Comparison of ENCODE assay signal across 36 cellular contexts in the genomic region with DNA sequence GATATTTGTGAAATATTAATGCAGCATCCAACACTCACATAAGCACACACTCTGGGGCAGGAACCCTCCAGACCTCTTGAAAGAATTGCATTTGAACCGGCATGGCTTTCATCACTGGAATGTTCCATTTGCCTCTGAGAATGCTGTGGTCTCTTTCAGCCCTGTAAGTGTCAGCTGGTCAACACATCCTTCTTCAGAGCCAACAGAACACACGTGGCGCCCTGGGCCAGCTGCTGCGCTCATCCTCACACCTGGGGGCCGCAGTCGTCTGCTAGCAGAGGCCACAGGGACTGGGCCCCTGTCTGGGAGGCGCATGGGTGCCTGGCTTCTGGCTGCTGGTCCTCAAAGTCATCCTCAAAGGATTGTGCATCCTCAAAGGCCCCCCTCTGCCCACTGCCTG.
DNase-seq lines count a peak whose midpoint lies in the region; ATAC-seq, FAIRE-seq and TF ChIP-seq lines count a peak whose summit lies in the region.
"Had no signal": no experiment of that assay in that cellular context is flagged by ENCODE, and none has a peak within 500 bp of the region (broad histone marks: within the 10 kb centered on the region; RNA-seq: fewer than 3 reads in every experiment).

No MANE protein-coding gene starts in this region.

- TF ChIP-seq CTCF in right lobe of liver (IDR thresholded peaks at IDR 0.05) (no peak), HepG2 (CRISPR knock-in tag; IDR thresholded peaks at IDR 0.05) (no peak), endothelial cell of umbilical vein (IDR thresholded peaks at IDR 0.05; ENCODE audit: extremely low read depth in 1 of 2, insufficient read depth in 1 of 2, low read depth in 1 of 2, low read length in 2 of 2) (no peak), neutrophil (IDR thresholded peaks at IDR 0.05) (no peak), sigmoid colon (IDR thresholded peaks at IDR 0.05) (no peak)
- TF ChIP-seq CTCF in CD8-positive, alpha-beta T cell (IDR thresholded peaks at IDR 0.05): no peak

- no peak for ATAC-seq in right lobe of liver
- ATAC-seq in HepG2: no peak
- ATAC-seq in CD8-positive, alpha-beta T cell: no peak
- ATAC-seq in activated T-cell treated with anti-CD3 and anti-CD28 coated beads, Interleukin-2, amount 50 U/mL, for 4 hours: no peak
- ATAC-seq: sciatic nerve had no signal

- no peaks in the 10 kb centered on the region for H3K9me3 Mint-ChIP-seq in CD8-positive, alpha-beta T cell
- H3K9me3 Mint-ChIP-seq in activated T-cell treated with anti-CD3 and anti-CD28 coated beads, Interleukin-2, amount 50 U/mL, for 4 hours: no peaks in the 10 kb centered on the region
- H3K9me3 Mint-ChIP-seq: activated CD4-positive, alpha-beta memory T cell treated with anti-CD3 and anti-CD28 coated beads for 36 hours; activated naive CD4-positive, alpha-beta T cell treated with anti-CD3 and anti-CD28 coated beads, Interleukin-2, amount 10 ng/mL, durations not matched to agents 7 days and 5 days; activated T-helper 17 cell treated with anti-CD3 and anti-CD28 coated beads, Interleukin-2, amount 50 U/mL, for 72 hours; CD8-positive, alpha-beta memory T cell; stimulated activated memory B cell treated with anti-CD40 and anti-IgM and Interleukin-4, amounts not matched to agents 10 μg/mL and 1 μg/mL and 100 μg/mL, for 72 hours; T-helper 1 cell treated with Interleukin-12 subunit alpha and Interleukin-12 subunit beta and Interleukin-4 antibody, amounts not matched to agents 30 μg/mL and 1 μg/mL, for 36 hours had no signal

- FAIRE-seq in HepG2 (lab: Jason Lieb, UNC) (no peak), endothelial cell of umbilical vein (lab: Jason Lieb, UNC) (peak; percentile 64)
- FAIRE-seq: colon, H54, HTR-8/SVneo had no signal

- H3K9me3 ChIP-seq in right lobe of liver (no peaks in the 10 kb centered on the region), HepG2 (ENCODE audit: low read length) (no peaks in the 10 kb centered on the region), endothelial cell of umbilical vein (replicated peaks; ENCODE audit: control insufficient read depth, insufficient read depth, low read length) (no peaks in the 10 kb centered on the region), neutrophil (no peaks in the 10 kb centered on the region), sigmoid colon (no peaks in the 10 kb centered on the region)
- no peaks in the 10 kb centered on the region for H3K9me3 ChIP-seq in CD8-positive, alpha-beta T cell (ENCODE audit: low read length)
- H3K9me3 ChIP-seq: breast epithelium, SK-N-SH, upper lobe of left lung had no signal

- intact Hi-C loops in right lobe of liver (cut with DNase I): no loop called here
- intact Hi-C loops in HepG2 (cut with micrococcal nuclease; ENCODE audit: unreplicated experiment): no loop called here
- intact Hi-C loops in endothelial cell of umbilical vein (cut with micrococcal nuclease): loop anchor here (5.0 kb wide), 1 partner anchor 37 kb away; no protein-coding TSS in a partner anchor
- intact Hi-C loops in CD8-positive, alpha-beta T cell (cut with DNase I, micrococcal nuclease): no loop called here
- intact Hi-C loops in sigmoid colon (cut with DNase I): no loop called here

- H3K79me2 ChIP-seq in HepG2 (ENCODE audit: insufficient read depth, low read length) (no peaks in the 10 kb centered on the region), endothelial cell of umbilical vein (ENCODE audit: control insufficient read depth, insufficient read depth, low read length) (no peaks in the 10 kb centered on the region)

- H3K4me1 ChIP-seq in right lobe of liver (peaks cover 0 to 14% (median under 1%) of the 10 kb centered on the region in 4 donors), HepG2 (ENCODE audit: insufficient read depth, low read length) (peaks cover 15% of the 10 kb centered on the region), endothelial cell of umbilical vein (ENCODE audit: control insufficient read depth, extremely low read depth, insufficient read depth, low read length) (peaks cover 30% of the 10 kb centered on the region), neutrophil (ENCODE audit: control insufficient read depth in 1 of 2, insufficient read depth in 1 of 2, low read depth in 1 of 2, low read length in 1 of 2) (peaks cover 40 to 50% of the 10 kb centered on the region in 2 experiments), sigmoid colon (peaks cover 0 to 12% (median 10%) of the 10 kb centered on the region in 4 donors)
- H3K4me1 ChIP-seq in CD8-positive, alpha-beta T cell (ENCODE audit: insufficient read depth, low read length): peaks cover 41% of the 10 kb centered on the region

- dilution Hi-C loops in endothelial cell of umbilical vein (cut with MboI; ENCODE audit: extremely low pct_ligation_motif_present, low sequenced_read_pairs): no loop called here

- H3K4me2 ChIP-seq in HepG2 (ENCODE audit: low read depth, low read length) (no peak overlapping the region), endothelial cell of umbilical vein (ENCODE audit: insufficient read depth, low read length) (no peak overlapping the region)
- H3K4me2 ChIP-seq: PC-9, SK-N-SH had no signal

- no peaks in the 10 kb centered on the region for H4K20me1 ChIP-seq in HepG2 (ENCODE audit: insufficient read depth, low read length)
- H4K20me1 ChIP-seq in endothelial cell of umbilical vein (replicated peaks; ENCODE audit: control insufficient read depth, extremely low read depth, insufficient read depth, low read length): no peaks in the 10 kb centered on the region

- no peak overlapping the region for H3K9ac ChIP-seq in HepG2 (ENCODE audit: insufficient read depth, low read depth, low read length)
- no peak overlapping the region for H3K9ac ChIP-seq in endothelial cell of umbilical vein (replicated peaks; ENCODE audit: extremely low read depth, insufficient read depth, low read length)
- H3K9ac ChIP-seq: SK-N-SH had no signal

- TF ChIP-seq POLR2A in right lobe of liver (IDR thresholded peaks at IDR 0.05): no peak
- no peak for TF ChIP-seq POLR2A in HepG2 (IDR thresholded peaks at IDR 0.05; ENCODE audit: insufficient read depth in 1 of 2, low read depth in 2 of 2, low read length in 2 of 2)
- TF ChIP-seq POLR2A in endothelial cell of umbilical vein (IDR thresholded peaks at IDR 0.05; ENCODE audit: low read depth, low read length): no peak
- no peak for TF ChIP-seq POLR2A in sigmoid colon (IDR thresholded peaks at IDR 0.05)

- in situ Hi-C loops in HepG2 (cut with HindIII; ENCODE audit: extremely low pct_ligation_motif_present, low pct_unique_long_range_greater_than_20kb): no loop called here

- H3K4me1 Mint-ChIP-seq in CD8-positive, alpha-beta T cell (ENCODE audit: low read depth): peaks cover 33% of the 10 kb centered on the region
- H3K4me1 Mint-ChIP-seq in activated T-cell treated with anti-CD3 and anti-CD28 coated beads, Interleukin-2, amount 50 U/mL, for 4 hours (ENCODE audit: low read depth): peaks cover 24% of the 10 kb centered on the region

- TF ChIP-seq EP300 in HepG2 (IDR thresholded peaks at IDR 0.05; ENCODE audit: low read depth in 2 of 2, low read length in 2 of 2) (no peak), HepG2 (CRISPR knock-in tag; IDR thresholded peaks at IDR 0.05; ENCODE audit: borderline replicate concordance) (no peak), sigmoid colon (IDR thresholded peaks at IDR 0.05) (no peak)

- POLR2A ChIA-PET in HepG2 (lab: Yijun Ruan, JAX) (no interaction called here), endothelial cell of umbilical vein (lab: Charles Lee) (no interaction called here)
- POLR2A ChIA-PET in CD8-positive, alpha-beta T cell (lab: Charles Lee): no interaction called here

- no peak for TF ChIP-seq RAD21 in HepG2 (CRISPR knock-in tag; IDR thresholded peaks at IDR 0.05)

- 78% methylated on average over 4 of the region's 7 CpGs for WGBS in right lobe of liver (ENCODE audit: insufficient coverage, low coverage, low lambda C conversion rate, missing lambda C conversion rate)
- WGBS in HepG2 (ENCODE audit: low lambda C conversion rate): 10% methylated on average over 2 of the region's 7 CpGs
- 90% methylated on average over 7 of the region's 7 CpGs for WGBS in sigmoid colon, 2 donors

- no peak overlapping the region for H3K4me3 Mint-ChIP-seq in CD8-positive, alpha-beta T cell
- H3K4me3 Mint-ChIP-seq in activated T-cell treated with anti-CD3 and anti-CD28 coated beads, Interleukin-2, amount 50 U/mL, for 4 hours: no peak overlapping the region
- H3K4me3 Mint-ChIP-seq: activated CD4-positive, alpha-beta memory T cell treated with anti-CD3 and anti-CD28 coated beads for 36 hours; activated naive CD4-positive, alpha-beta T cell treated with anti-CD3 and anti-CD28 coated beads, Interleukin-2, amount 10 ng/mL, durations not matched to agents 7 days and 5 days; activated T-helper 17 cell treated with anti-CD3 and anti-CD28 coated beads, Interleukin-2, amount 50 U/mL, for 72 hours; stimulated activated memory B cell treated with anti-CD40 and anti-IgM and Interleukin-4, amounts not matched to agents 10 μg/mL and 1 μg/mL and 100 μg/mL, for 72 hours; T-helper 1 cell treated with Interleukin-12 subunit alpha and Interleukin-12 subunit beta and Interleukin-4 antibody, amounts not matched to agents 30 μg/mL and 1 μg/mL, for 36 hours had no signal

- H3K4me3 ChIP-seq in right lobe of liver (no peak overlapping the region), HepG2 (replicated peaks in 1 of 3; ENCODE audit: insufficient read depth in 1 of 3, low read depth in 2 of 3, low read length in 3 of 3) (no peak overlapping the region), endothelial cell of umbilical vein (replicated peaks in 1 of 3; ENCODE audit: insufficient read depth in 1 of 3, low read depth in 1 of 3, low read length in 3 of 3) (no peak overlapping the region), neutrophil (ENCODE audit: low read depth in 1 of 2, low read length in 1 of 2) (no peak overlapping the region), sigmoid colon (no peak overlapping the region)
- H3K4me3 ChIP-seq in CD8-positive, alpha-beta T cell (ENCODE audit: low read depth, low read length): no peak overlapping the region
- H3K4me3 ChIP-seq: breast epithelium, GM12878, PC-9, upper lobe of left lung had no signal

- BruUV-seq in HepG2 (replicated peaks; lab: Mats Ljungman, UMichigan): no TSS peak
- no TSS peak for BruUV-seq in endothelial cell of umbilical vein (replicated peaks; lab: Mats Ljungman, UMichigan)

- H2AFZ ChIP-seq in HepG2 (ENCODE audit: low read length) (no peak overlapping the region), endothelial cell of umbilical vein (ENCODE audit: low read depth, low read length) (no peak overlapping the region)
- H2AFZ ChIP-seq: PC-9 had no signal

- H3K9me1 ChIP-seq in endothelial cell of umbilical vein (replicated peaks; ENCODE audit: control insufficient read depth, extremely low read depth, insufficient read depth, low read length): no peaks in the 10 kb centered on the region

- H3K27me3 ChIP-seq in right lobe of liver (no peaks in the 10 kb centered on the region), HepG2 (ENCODE audit: control insufficient read depth in 1 of 2, insufficient read depth in 2 of 2, low read length in 2 of 2) (peaks cover 4 to 17% of the 10 kb centered on the region in 2 experiments; a peak in 4 of 5 replicates), endothelial cell of umbilical vein (ENCODE audit: control insufficient read depth in 2 of 2, insufficient read depth in 2 of 2, low read length in 2 of 2) (no peaks in the 10 kb centered on the region), neutrophil (no peaks in the 10 kb centered on the region), sigmoid colon (no peaks in the 10 kb centered on the region)
- H3K27me3 ChIP-seq in CD8-positive, alpha-beta T cell (ENCODE audit: insufficient read depth, low read length): no peaks in the 10 kb centered on the region
- H3K27me3 ChIP-seq: breast epithelium, upper lobe of left lung had no signal

- no peaks in the 10 kb centered on the region for H3K27me3 Mint-ChIP-seq in CD8-positive, alpha-beta T cell (ENCODE audit: low read depth)
- no peaks in the 10 kb centered on the region for H3K27me3 Mint-ChIP-seq in activated T-cell treated with anti-CD3 and anti-CD28 coated beads, Interleukin-2, amount 50 U/mL, for 4 hours (ENCODE audit: low read depth)
- H3K27me3 Mint-ChIP-seq: activated CD4-positive, alpha-beta memory T cell treated with anti-CD3 and anti-CD28 coated beads for 36 hours; activated T-helper 17 cell treated with anti-CD3 and anti-CD28 coated beads, Interleukin-2, amount 50 U/mL, for 72 hours; CD8-positive, alpha-beta memory T cell; stimulated activated memory B cell treated with anti-CD40 and anti-IgM and Interleukin-4, amounts not matched to agents 10 μg/mL and 1 μg/mL and 100 μg/mL, for 72 hours had no signal

- no peak overlapping the region for H3K27ac Mint-ChIP-seq in CD8-positive, alpha-beta T cell
- H3K27ac Mint-ChIP-seq: activated CD4-positive, alpha-beta memory T cell treated with anti-CD3 and anti-CD28 coated beads for 36 hours had no signal

- no peaks in the 10 kb centered on the region for H3K36me3 Mint-ChIP-seq in CD8-positive, alpha-beta T cell
- no peaks in the 10 kb centered on the region for H3K36me3 Mint-ChIP-seq in activated T-cell treated with anti-CD3 and anti-CD28 coated beads, Interleukin-2, amount 50 U/mL, for 4 hours (ENCODE audit: insufficient read depth)
- H3K36me3 Mint-ChIP-seq: activated CD4-positive, alpha-beta memory T cell treated with anti-CD3 and anti-CD28 coated beads for 36 hours; activated naive CD4-positive, alpha-beta T cell treated with anti-CD3 and anti-CD28 coated beads, Interleukin-2, amount 10 ng/mL, durations not matched to agents 7 days and 5 days; CD8-positive, alpha-beta memory T cell; stimulated activated memory B cell treated with anti-CD40 and anti-IgM and Interleukin-4, amounts not matched to agents 10 μg/mL and 1 μg/mL and 100 μg/mL, for 72 hours had no signal

- H3K27ac ChIP-seq in right lobe of liver (peak overlapping the region in 2 of 3 donors; percentile 49 to 51), HepG2 (ENCODE audit: extremely low read length, insufficient read depth, low read length) (no peak overlapping the region), endothelial cell of umbilical vein (ENCODE audit: insufficient read depth, low read depth, low read length) (peak overlapping the region; percentile 80), neutrophil (peak overlapping the region; percentile 67), sigmoid colon (no peak overlapping the region)
- no peak overlapping the region for H3K27ac ChIP-seq in CD8-positive, alpha-beta T cell (ENCODE audit: low read depth, low read length)
- H3K27ac ChIP-seq: breast epithelium, PC-9 had no signal

- H3K36me3 ChIP-seq in right lobe of liver (no peaks in the 10 kb centered on the region), HepG2 (replicated peaks in 1 of 2; ENCODE audit: control insufficient read depth in 1 of 2, insufficient read depth in 2 of 2, low read length in 2 of 2) (no peaks in the 10 kb centered on the region), endothelial cell of umbilical vein (ENCODE audit: control insufficient read depth in 2 of 2, extremely low read depth in 1 of 2, insufficient read depth in 2 of 2, low read length in 2 of 2) (no peaks in the 10 kb centered on the region), neutrophil (peaks cover 65% of the 10 kb centered on the region), sigmoid colon (no peaks in the 10 kb centered on the region)
- no peaks in the 10 kb centered on the region for H3K36me3 ChIP-seq in CD8-positive, alpha-beta T cell (ENCODE audit: insufficient read depth, low read length)
- H3K36me3 ChIP-seq: breast epithelium had no signal

- CTCF ChIA-PET in HepG2 (lab: Yijun Ruan, JAX; ENCODE audit: low intra/inter-chr PET ratio, low total read pairs): no interaction called here
- CTCF ChIA-PET in endothelial cell of umbilical vein (lab: Charles Lee): interaction anchor here (1.0 to 2.8 kb wide), 5 partner anchors 8 to 153 kb away, joined by 3 to 12 read pairs (median 7); no protein-coding TSS in a partner anchor
- CTCF ChIA-PET in CD8-positive, alpha-beta T cell (lab: Charles Lee): interaction anchor here (1.0 to 2.1 kb wide), 5 partner anchors 10 to 164 kb away, joined by 3 to 8 read pairs (median 3); a partner anchor contains a TSS

- DNase-seq in right lobe of liver (peak in 1 of 3 donors; percentile 46), HepG2 (ENCODE audit: low spot score) (no peak), endothelial cell of umbilical vein (ENCODE audit: low read depth, low spot score) (no peak), NOMO-1 treated with dmso at 0.1 percent for 144 hours (lab: John Stamatoyannopoulos, UW; ENCODE audit: unreplicated experiment) (no peak), sigmoid colon (no peak)
- no peak for DNase-seq in CD8-positive, alpha-beta T cell
- no peak for DNase-seq in activated T-cell treated with anti-CD3 and anti-CD28 coated beads, Interleukin-2, amount 50 U/mL, for 4 hours
- DNase-seq: 8988T; activated CD4-positive, alpha-beta memory T cell treated with anti-CD3 and anti-CD28 coated beads for 36 hours; activated CD4-positive, CD25-positive, alpha-beta regulatory T cell treated with anti-CD3 and anti-CD28 coated beads, Interleukin-2, amount 50 U/mL, for 72 hours; activated naive CD4-positive, alpha-beta T cell treated with anti-CD3 and anti-CD28 coated beads, Interleukin-2, amount 10 ng/mL, durations not matched to agents 7 days and 5 days; CD8-positive, alpha-beta memory T cell; DMS 273 treated with DMSO at 0.1 percent for 48 hours; effector CD4-positive, alpha-beta T cell; KBM-7; mesenchymal stem cell; MM.1S; NCI-H1417 treated with DMSO at 0.1 percent for 48 hours; NCI-H2081; NCI-H2227 treated with DMSO at 0.1 percent for 48 hours; NCI-H526 treated with DMSO at 0.1 percent for 48 hours; NK-92 treated with Interleukin-12 subunit alpha and Interleukin-12 subunit beta, amount 100 ng/mL, for 24 hours; PC-9; SK-N-SH; substantia nigra had no signal

Comparison
In these comparisons a context has a peak if more than half of its experiments do, and no peak if none do; other contexts are left out.
1. H3K27ac ChIP-seq: peak in right lobe of liver (2 of 3), endothelial cell of umbilical vein (single experiment) and neutrophil (single experiment); none in HepG2 (single experiment), CD8-positive, alpha-beta T cell (single experiment) and sigmoid colon (0 of 4).